13 cellular contexts compared by ENCODE assay signal in genomic region chr1:200042119-200042436, GRCh38. TPM values are rescaled to one million over a fixed set of nuclear protein-coding genes. Genes with fewer than 3 reads are reported as not detected.
A peak's percentile ranks its signal among the peaks of the same experiment; 100 is the strongest.
DNase-seq lines count a peak whose midpoint lies in the region; ATAC-seq and TF ChIP-seq lines count a peak whose summit lies in the region.
"Had no signal": no experiment of that assay in that cellular context is flagged by ENCODE, and none has a peak within 500 bp of the region (broad histone marks: within the 10 kb centered on the region; RNA-seq: fewer than 3 reads in every experiment).

No MANE protein-coding gene starts in this region.

- intact Hi-C loops in breast epithelium (cut with DNase I; ENCODE audit: low total_unique reads) (no loop called here), MCF 10A (cut with micrococcal nuclease) (no loop called here)
- intact Hi-C loops in dendritic cell treated with granulocyte-macrophage colony-stimulating factor and Interleukin-4, amounts not matched to agents 40 ng/mL and 50 ng/mL, for 4 days (cut with micrococcal nuclease): no loop called here

- H3K4me1 Mint-ChIP-seq in MCF 10A (ENCODE audit: insufficient read depth, unreplicated experiment) (no peaks in the 10 kb centered on the region), type B pancreatic cell (ENCODE audit: unreplicated experiment) (peaks cover 39% of the 10 kb centered on the region)
- peaks cover 51% of the 10 kb centered on the region for H3K4me1 Mint-ChIP-seq in dendritic cell treated with granulocyte-macrophage colony-stimulating factor and Interleukin-4, amounts not matched to agents 40 ng/mL and 50 ng/mL, for 4 days (ENCODE audit: low read depth)

- H3K9me3 ChIP-seq in breast epithelium: no peaks in the 10 kb centered on the region
- no peaks in the 10 kb centered on the region for H3K9me3 ChIP-seq in mucosa of stomach (ENCODE audit: control insufficient read depth, low read length)
- H3K9me3 ChIP-seq: BE2C, neutrophil had no signal

- peaks cover 0 to 14% of the 10 kb centered on the region in 2 donors for H3K4me1 ChIP-seq in breast epithelium
- peaks cover 32% of the 10 kb centered on the region for H3K4me1 ChIP-seq in mucosa of stomach (ENCODE audit: control insufficient read depth, insufficient read depth, low read length)
- H3K4me1 ChIP-seq: BE2C had no signal

- no peaks in the 10 kb centered on the region for H3K36me3 ChIP-seq in breast epithelium
- no peaks in the 10 kb centered on the region for H3K36me3 ChIP-seq in mucosa of stomach (ENCODE audit: control insufficient read depth, insufficient read depth, low read length)
- H3K36me3 ChIP-seq: BE2C, neutrophil had no signal

- H3K27ac ChIP-seq in breast epithelium: peak overlapping the region; percentile 29 to 43
- H3K27ac ChIP-seq: neutrophil had no signal

- DNase-seq in breast epithelium (ENCODE audit: low spot score in 2 of 2): no peak
- DNase-seq in MCF 10A (ENCODE audit: unreplicated experiment): no peak
- DNase-seq in type B pancreatic cell (ENCODE audit: extremely low spot score, unreplicated experiment): no peak
- DNase-seq in T-helper 1 cell: no peak
- DNase-seq: BE2C, NCI-H2227 treated with DMSO at 0.1 percent for 48 hours had no signal

- CTCF ChIA-PET in MCF 10A (lab: Yijun Ruan, JAX): interaction anchor here (0.8 kb wide), 1 partner anchor 12 kb away, joined by 5 read pairs; no protein-coding TSS in a partner anchor

- H3K4me3 Mint-ChIP-seq in MCF 10A (ENCODE audit: unreplicated experiment) (no peak overlapping the region), type B pancreatic cell (peak overlapping the region; percentile 91)
- peak overlapping the region; percentile 11 for H3K4me3 Mint-ChIP-seq in dendritic cell treated with granulocyte-macrophage colony-stimulating factor and Interleukin-4, amounts not matched to agents 40 ng/mL and 50 ng/mL, for 4 days

- H3K27me3 ChIP-seq in breast epithelium (peaks cover 2 to 94% of the 10 kb centered on the region in 2 donors), mucosa of stomach (ENCODE audit: control insufficient read depth, insufficient read depth, low read length) (peaks cover 74% of the 10 kb centered on the region)

- TF ChIP-seq POLR2A in breast epithelium (IDR thresholded peaks at IDR 0.05): no peak

- H3K4me3 ChIP-seq in breast epithelium (peak overlapping the region; percentile 37 to 58 (median 46)), mucosa of stomach (ENCODE audit: low read length) (no peak overlapping the region)
- H3K4me3 ChIP-seq: GM12878 had no signal

- POLR2A ChIA-PET in MCF 10A (lab: Yijun Ruan, JAX): no interaction called here

- BruUV-seq in MCF 10A (replicated peaks; lab: Mats Ljungman, UMichigan): no TSS peak

- H3K27me3 Mint-ChIP-seq in MCF 10A (ENCODE audit: insufficient read depth, unreplicated experiment): peaks cover 67% of the 10 kb centered on the region
- H3K27me3 Mint-ChIP-seq in dendritic cell treated with granulocyte-macrophage colony-stimulating factor and Interleukin-4, amounts not matched to agents 40 ng/mL and 50 ng/mL, for 4 days: peaks cover 58% of the 10 kb centered on the region
- H3K27me3 Mint-ChIP-seq in type B pancreatic cell: peaks cover 64% of the 10 kb centered on the region

- no peak for ATAC-seq in HG02885 (IDR thresholded peaks at IDR 0.05; ENCODE audit: poor library complexity, unreplicated experiment)
- no peak for ATAC-seq in activated CD4-positive, CD25-positive, alpha-beta regulatory T cell treated with anti-CD3 and anti-CD28 coated beads, Interleukin-2, amount 50 U/mL, for 24 hours
- ATAC-seq: esophagus mucosa, GM12878 had no signal

- H3K27ac Mint-ChIP-seq in MCF 10A (ENCODE audit: low read depth, unreplicated experiment) (no peak overlapping the region), type B pancreatic cell (no peak overlapping the region)
- H3K27ac Mint-ChIP-seq in dendritic cell treated with granulocyte-macrophage colony-stimulating factor and Interleukin-4, amounts not matched to agents 40 ng/mL and 50 ng/mL, for 4 days: no peak overlapping the region

- peak overlapping the region; percentile 7 for H3K9ac ChIP-seq in mucosa of stomach (ENCODE audit: low read length)

- H3K36me3 Mint-ChIP-seq in MCF 10A (ENCODE audit: insufficient read depth, unreplicated experiment) (no peaks in the 10 kb centered on the region), type B pancreatic cell (peaks cover 5% of the 10 kb centered on the region)
- H3K36me3 Mint-ChIP-seq in dendritic cell treated with granulocyte-macrophage colony-stimulating factor and Interleukin-4, amounts not matched to agents 40 ng/mL and 50 ng/mL, for 4 days (ENCODE audit: low read depth): no peaks in the 10 kb centered on the region

- H3K9me3 Mint-ChIP-seq in MCF 10A (ENCODE audit: unreplicated experiment) (no peaks in the 10 kb centered on the region), type B pancreatic cell (no peaks in the 10 kb centered on the region)
- no peaks in the 10 kb centered on the region for H3K9me3 Mint-ChIP-seq in dendritic cell treated with granulocyte-macrophage colony-stimulating factor and Interleukin-4, amounts not matched to agents 40 ng/mL and 50 ng/mL, for 4 days

- TF ChIP-seq CTCF in breast epithelium (IDR thresholded peaks at IDR 0.05): no peak
- TF ChIP-seq CTCF in MCF 10A (IDR thresholded peaks at IDR 0.05; ENCODE audit: unreplicated experiment): no peak
- no peak for TF ChIP-seq CTCF in type B pancreatic cell (conservative IDR thresholded peaks at IDR 0.05)

RNA-seq across cellular contexts. Expression of gene NR5A2, which starts 14.6 kb away (rescaled TPM):
- total RNA-seq in breast epithelium: 1 to 10 TPM; 4.1 to 5.6 (median 4.9) TPM
- total RNA-seq in MCF 10A (2022): 0.09 TPM in 1 of 2 replicates, not detected in the other
- total RNA-seq in type B pancreatic cell (ENCODE audit: low replicate concordance): 3.5 and 6.2 TPM in 2 replicates
